ENCODE assay signal across 8 cellular contexts in genomic region chr2:97589257-97589597, GRCh38. TPM values are rescaled to one million over a fixed set of nuclear protein-coding genes. Genes with fewer than 3 reads are reported as not detected.
A peak's percentile ranks its signal among the peaks of the same experiment; 100 is the strongest.
DNase-seq lines count a peak whose midpoint lies in the region; ATAC-seq, FAIRE-seq and TF ChIP-seq lines count a peak whose summit lies in the region.
"Not testable (repeated sequence)": the region's sequence is repeated elsewhere in the genome, so short reads cannot be mapped to it uniquely, and the experiment has no call there.

No MANE protein-coding gene starts in this region.

- BruUV-seq in endothelial cell of umbilical vein (replicated peaks; lab: Mats Ljungman, UMichigan): not testable (repeated sequence)

- H3K9me3 Mint-ChIP-seq in CD4-positive, CD25-positive, alpha-beta regulatory T cell; activated naive CD8-positive, alpha-beta T cell treated with anti-CD3 and anti-CD28 coated beads, Interleukin-2, amount 50 U/mL, for 24 hours: not testable (repeated sequence)

- TF ChIP-seq CTCF in SK-N-SH (IDR thresholded peaks at IDR 0.05); endothelial cell of umbilical vein (IDR thresholded peaks at IDR 0.05; ENCODE audit: extremely low read depth in 1 of 2, insufficient read depth in 1 of 2, low read depth in 1 of 2, low read length in 2 of 2); kidney epithelial cell (IDR thresholded peaks at IDR 0.05; ENCODE audit: insufficient read depth, low read length, poor library complexity, severe bottlenecking); neutrophil (IDR thresholded peaks at IDR 0.05); thoracic aorta (IDR thresholded peaks at IDR 0.05): not testable (repeated sequence)

- H3K4me2 ChIP-seq in SK-N-SH (peak overlapping the region; percentile 98), endothelial cell of umbilical vein (ENCODE audit: insufficient read depth, low read length) (peak overlapping the region; percentile 58)

- not testable (repeated sequence) for DNase-seq in CD4-positive, CD25-positive, alpha-beta regulatory T cell; SK-N-SH; activated naive CD8-positive, alpha-beta T cell treated with anti-CD3 and anti-CD28 coated beads, Interleukin-2, amount 50 U/mL, for 24 hours; endothelial cell of umbilical vein (ENCODE audit: low read depth, low spot score); kidney epithelial cell (ENCODE audit: low read depth); thoracic aorta (ENCODE audit: low spot score)

- CTCF ChIA-PET in SK-N-SH (lab: Yijun Ruan, JAX): interaction anchor here (2.4 to 2.9 kb wide), 2 partner anchors 75 to 109 kb away, joined by 21 to 163 read pairs; partner anchors contain the start of gene ACTR1B
- CTCF ChIA-PET in endothelial cell of umbilical vein (lab: Charles Lee): interaction anchor here (4.6 kb wide), 1 partner anchor 109 kb away, joined by 226 read pairs; no protein-coding TSS in a partner anchor

- H3K27ac Mint-ChIP-seq in CD4-positive, CD25-positive, alpha-beta regulatory T cell: peak overlapping the region; percentile 96 to 100 (median 100)
- peak overlapping the region; percentile 99 for H3K27ac Mint-ChIP-seq in activated naive CD8-positive, alpha-beta T cell treated with anti-CD3 and anti-CD28 coated beads, Interleukin-2, amount 50 U/mL, for 24 hours

- H3K27ac ChIP-seq in CD4-positive, CD25-positive, alpha-beta regulatory T cell (ENCODE audit: insufficient read depth, low read length, poor library complexity, severe bottlenecking): peak overlapping the region; percentile 83
- peak overlapping the region; percentile 51 to 78 for H3K27ac ChIP-seq in SK-N-SH (ENCODE audit: low read depth in 2 of 2, low read length in 1 of 2)
- H3K27ac ChIP-seq in endothelial cell of umbilical vein (ENCODE audit: insufficient read depth, low read depth, low read length): not testable (repeated sequence)
- peak overlapping the region; percentile 61 for H3K27ac ChIP-seq in neutrophil
- peak overlapping the region; percentile 55 to 76 for H3K27ac ChIP-seq in thoracic aorta

- TF ChIP-seq RAD21 in SK-N-SH (IDR thresholded peaks at IDR 0.05; ENCODE audit: low read length): not testable (repeated sequence)

- H3K9me2 ChIP-seq in SK-N-SH: not testable (repeated sequence)

- not testable (repeated sequence) for TF ChIP-seq POLR2A in endothelial cell of umbilical vein (IDR thresholded peaks at IDR 0.05; ENCODE audit: low read depth, low read length)

- H3K36me3 ChIP-seq in CD4-positive, CD25-positive, alpha-beta regulatory T cell (ENCODE audit: control insufficient read depth, insufficient read depth, low read length); SK-N-SH (replicated peaks in 1 of 2; ENCODE audit: control insufficient read depth in 1 of 2, insufficient read depth in 2 of 2, low read length in 1 of 2); endothelial cell of umbilical vein (ENCODE audit: control insufficient read depth in 2 of 2, extremely low read depth in 1 of 2, insufficient read depth in 2 of 2, low read length in 2 of 2); kidney epithelial cell (ENCODE audit: control insufficient read depth, insufficient read depth, low read length); neutrophil; thoracic aorta: not testable (repeated sequence)

- not testable (repeated sequence) for H3K36me3 Mint-ChIP-seq in CD4-positive, CD25-positive, alpha-beta regulatory T cell; activated naive CD8-positive, alpha-beta T cell treated with anti-CD3 and anti-CD28 coated beads, Interleukin-2, amount 50 U/mL, for 24 hours (ENCODE audit: low read depth)

- under 1% methylated on average over 12 of the region's 14 CpGs for WGBS in SK-N-SH (ENCODE audit: low lambda C conversion rate)

- dilution Hi-C loops in endothelial cell of umbilical vein (cut with MboI; ENCODE audit: extremely low pct_ligation_motif_present, low sequenced_read_pairs): not testable (repeated sequence)

- TF ChIP-seq EP300 in SK-N-SH (IDR thresholded peaks at IDR 0.05; ENCODE audit: borderline replicate concordance in 1 of 2, low read depth in 1 of 2, low read length in 1 of 2): not testable (repeated sequence)

- peak overlapping the region; percentile 78; the same call in 1 of the 2 replicates for H3K9ac ChIP-seq in SK-N-SH
- peak overlapping the region; percentile 63 for H3K9ac ChIP-seq in endothelial cell of umbilical vein (replicated peaks; ENCODE audit: extremely low read depth, insufficient read depth, low read length)

- not testable (repeated sequence) for H3K27me3 ChIP-seq in CD4-positive, CD25-positive, alpha-beta regulatory T cell (ENCODE audit: control insufficient read depth, insufficient read depth, low read length); SK-N-SH (ENCODE audit: insufficient read depth); endothelial cell of umbilical vein (ENCODE audit: control insufficient read depth in 2 of 2, insufficient read depth in 2 of 2, low read length in 2 of 2); kidney epithelial cell (ENCODE audit: control insufficient read depth, insufficient read depth, low read length); neutrophil; thoracic aorta (replicated peaks; ENCODE audit: insufficient read depth)

- H3K9me1 ChIP-seq in endothelial cell of umbilical vein (replicated peaks; ENCODE audit: control insufficient read depth, extremely low read depth, insufficient read depth, low read length): not testable (repeated sequence)

- FAIRE-seq in endothelial cell of umbilical vein (lab: Jason Lieb, UNC): not testable (repeated sequence)

- intact Hi-C loops in endothelial cell of umbilical vein (cut with micrococcal nuclease): not testable (repeated sequence)

- H4K20me1 ChIP-seq in SK-N-SH (ENCODE audit: insufficient read depth); endothelial cell of umbilical vein (replicated peaks; ENCODE audit: control insufficient read depth, extremely low read depth, insufficient read depth, low read length): not testable (repeated sequence)

- H3K9me3 ChIP-seq in CD4-positive, CD25-positive, alpha-beta regulatory T cell (ENCODE audit: control insufficient read depth in 2 of 2, low read length in 2 of 2); SK-N-SH; endothelial cell of umbilical vein (replicated peaks; ENCODE audit: control insufficient read depth, insufficient read depth, low read length); neutrophil; thoracic aorta: not testable (repeated sequence)

- H3K79me2 ChIP-seq in SK-N-SH (ENCODE audit: insufficient read depth); endothelial cell of umbilical vein (ENCODE audit: control insufficient read depth, insufficient read depth, low read length): not testable (repeated sequence)

- not testable (repeated sequence) for ATAC-seq in CD4-positive, CD25-positive, alpha-beta regulatory T cell (ENCODE audit: low read depth in 2 of 2); activated naive CD8-positive, alpha-beta T cell treated with anti-CD3 and anti-CD28 coated beads, Interleukin-2, amount 50 U/mL, for 24 hours; thoracic aorta (ENCODE audit: insufficient number of reproducible peaks, low FRiP score, low read depth)
- peak; percentile 30 for ATAC-seq in HG02588 (IDR thresholded peaks at IDR 0.05; ENCODE audit: unreplicated experiment)

- H2AFZ ChIP-seq in SK-N-SH (ENCODE audit: low read depth) (peak overlapping the region; percentile 95), endothelial cell of umbilical vein (ENCODE audit: low read depth, low read length) (peak overlapping the region; percentile 74)

- not testable (repeated sequence) for H3F3A ChIP-seq in SK-N-SH (replicated peaks; ENCODE audit: insufficient read depth)

- not testable (repeated sequence) for H3K4me1 Mint-ChIP-seq in CD4-positive, CD25-positive, alpha-beta regulatory T cell; activated naive CD8-positive, alpha-beta T cell treated with anti-CD3 and anti-CD28 coated beads, Interleukin-2, amount 50 U/mL, for 24 hours

- H3K27me3 Mint-ChIP-seq in CD4-positive, CD25-positive, alpha-beta regulatory T cell: peaks cover 19% of the 10 kb centered on the region
- not testable (repeated sequence) for H3K27me3 Mint-ChIP-seq in activated naive CD8-positive, alpha-beta T cell treated with anti-CD3 and anti-CD28 coated beads, Interleukin-2, amount 50 U/mL, for 24 hours

- peak overlapping the region; percentile 78 for H3K4me3 ChIP-seq in CD4-positive, CD25-positive, alpha-beta regulatory T cell (ENCODE audit: low read depth, low read length)
- peak overlapping the region; percentile 62 to 74 for H3K4me3 ChIP-seq in SK-N-SH (ENCODE audit: low read depth in 2 of 2, low read length in 1 of 2)
- peak overlapping the region; percentile 28 to 71 (median 57) for H3K4me3 ChIP-seq in endothelial cell of umbilical vein (replicated peaks in 1 of 3; ENCODE audit: insufficient read depth in 1 of 3, low read depth in 1 of 3, low read length in 3 of 3)
- H3K4me3 ChIP-seq in kidney epithelial cell (ENCODE audit: low read depth, low read length): peak overlapping the region; percentile 72
- H3K4me3 ChIP-seq in neutrophil (ENCODE audit: low read depth in 1 of 2, low read length in 1 of 2): peak overlapping the region; percentile 72 to 86
- peak overlapping the region; percentile 71 for H3K4me3 ChIP-seq in thoracic aorta

- POLR2A ChIA-PET in SK-N-SH (lab: Yijun Ruan, JAX): interaction anchor here (1.9 kb wide), 1 partner anchor 111 kb away, joined by 5 read pairs; no protein-coding TSS in a partner anchor
- POLR2A ChIA-PET in endothelial cell of umbilical vein (lab: Charles Lee): not testable (repeated sequence)

- H3K4me1 ChIP-seq in CD4-positive, CD25-positive, alpha-beta regulatory T cell (ENCODE audit: control insufficient read depth, insufficient read depth, low read length, poor library complexity, severe bottlenecking); SK-N-SH (ENCODE audit: control insufficient read depth in 1 of 2, insufficient read depth in 2 of 2, low read depth in 1 of 2, low read length in 1 of 2); endothelial cell of umbilical vein (ENCODE audit: control insufficient read depth, extremely low read depth, insufficient read depth, low read length); neutrophil (ENCODE audit: control insufficient read depth in 1 of 2, insufficient read depth in 1 of 2, low read depth in 1 of 2, low read length in 1 of 2); thoracic aorta (ENCODE audit: control insufficient read depth in 1 of 2, low read depth in 2 of 2): not testable (repeated sequence)

- H3K4me3 Mint-ChIP-seq in CD4-positive, CD25-positive, alpha-beta regulatory T cell: peak overlapping the region; percentile 93 to 100 (median 98)
- peak overlapping the region; percentile 100 for H3K4me3 Mint-ChIP-seq in activated naive CD8-positive, alpha-beta T cell treated with anti-CD3 and anti-CD28 coated beads, Interleukin-2, amount 50 U/mL, for 24 hours

RNA-seq across cellular contexts. Expression of gene ANKRD36B, which starts 0.5 kb away (rescaled TPM):
- 108 TPM for total RNA-seq in CD4-positive, CD25-positive, alpha-beta regulatory T cell
- 10 to 100 TPM; 12.1 to 15.6 (median 13.7) TPM for polyA plus RNA-seq in CD4-positive, CD25-positive, alpha-beta regulatory T cell
- polyA plus RNA-seq in SK-N-SH (2012; rRNA removed) (3.8 and 5.2 TPM in 2 replicates), endothelial cell of umbilical vein (9.8 and 10.9 TPM in 2 replicates)
- polyA plus RNA-seq in SK-N-SH (2012; cell fraction: cytosol; rRNA removed): 1.7 and 3.1 TPM in 2 replicates
- 11.5 and 22.3 TPM in 2 replicates for polyA plus RNA-seq in SK-N-SH (2012; cell fraction: nucleus; rRNA removed)
- total RNA-seq in endothelial cell of umbilical vein (47.0 and 79.8 TPM in 2 replicates), kidney epithelial cell (7.5 and 9.9 TPM in 2 replicates), thoracic aorta (10 to 100 TPM; 34.7 to 93.1 TPM)
- 3.1 TPM in 2 replicates for polyA plus RNA-seq in endothelial cell of umbilical vein (2011; cell fraction: cytosol; rRNA removed)
- 132 and 194 TPM in 2 replicates for polyA plus RNA-seq in endothelial cell of umbilical vein (2011; cell fraction: nucleus; rRNA removed)
- 12.1 and 15.6 TPM in 2 replicates for polyA plus RNA-seq in endothelial cell of umbilical vein (2012)
- polyA minus RNA-seq in endothelial cell of umbilical vein: 51.2 and 58.9 TPM in 2 replicates
- 8.6 TPM for polyA minus RNA-seq in endothelial cell of umbilical vein (2011; cell fraction: cytosol; rRNA and poly(A)+ RNA removed)
- 206 and 280 TPM in 2 replicates for polyA minus RNA-seq in endothelial cell of umbilical vein (2011; cell fraction: nucleus; rRNA and poly(A)+ RNA removed)

RNA-seq across cellular contexts. Expression of gene COX5B, which starts 56.6 kb away (rescaled TPM):
- total RNA-seq in CD4-positive, CD25-positive, alpha-beta regulatory T cell: 147 TPM
- 100 to 1,000 TPM; 379 to 538 (median 452) TPM for polyA plus RNA-seq in CD4-positive, CD25-positive, alpha-beta regulatory T cell
- polyA plus RNA-seq in SK-N-SH (2012; rRNA removed) (493 and 702 TPM in 2 replicates), endothelial cell of umbilical vein (292 and 329 TPM in 2 replicates)
- 540 and 572 TPM in 2 replicates for polyA plus RNA-seq in SK-N-SH (2012; cell fraction: cytosol; rRNA removed)
- 262 and 386 TPM in 2 replicates for polyA plus RNA-seq in SK-N-SH (2012; cell fraction: nucleus; rRNA removed)
- total RNA-seq in endothelial cell of umbilical vein (159 and 167 TPM in 2 replicates), kidney epithelial cell (393 and 441 TPM in 2 replicates), thoracic aorta (100 to 1,000 TPM; 102 to 198 TPM)
- polyA plus RNA-seq in endothelial cell of umbilical vein (2011; cell fraction: cytosol; rRNA removed): 383 and 430 TPM in 2 replicates
- polyA plus RNA-seq in endothelial cell of umbilical vein (2011; cell fraction: nucleus; rRNA removed): 128 and 175 TPM in 2 replicates
- 159 and 231 TPM in 2 replicates for polyA plus RNA-seq in endothelial cell of umbilical vein (2012)
- polyA minus RNA-seq in endothelial cell of umbilical vein: 54.6 and 60.0 TPM in 2 replicates
- polyA minus RNA-seq in endothelial cell of umbilical vein (2011; cell fraction: cytosol; rRNA and poly(A)+ RNA removed): 83.4 TPM
- 21.1 and 22.5 TPM in 2 replicates for polyA minus RNA-seq in endothelial cell of umbilical vein (2011; cell fraction: nucleus; rRNA and poly(A)+ RNA removed)
